Comparison of ENCODE assay signal across 8 cellular contexts in genomic region chr3:38454179-38454883, GRCh38. TPM values are rescaled to one million over a fixed set of nuclear protein-coding genes. Genes with fewer than 3 reads are reported as not detected.
A peak's percentile ranks its signal among the peaks of the same experiment; 100 is the strongest.
DNase-seq lines count a peak whose midpoint lies in the region; ATAC-seq, FAIRE-seq and TF ChIP-seq lines count a peak whose summit lies in the region.

No MANE protein-coding gene starts in this region.

- dilution Hi-C loops in endothelial cell of umbilical vein (cut with MboI; ENCODE audit: extremely low pct_ligation_motif_present, low sequenced_read_pairs), result no loop called here

- H3K9ac ChIP-seq in endothelial cell of umbilical vein (replicated peaks; ENCODE audit: extremely low read depth, insufficient read depth, low read length) (peak overlapping the region; percentile 82), mucosa of stomach (ENCODE audit: low read length) (peak overlapping the region; percentile 69)

- TF ChIP-seq EP300 in transverse colon (IDR thresholded peaks at IDR 0.05; ENCODE audit: low read depth), result no peak

- peaks cover 0 to 3% of the 10 kb centered on the region in 2 experiments for H3K9me3 ChIP-seq in CD4-positive, CD25-positive, alpha-beta regulatory T cell (ENCODE audit: control insufficient read depth in 2 of 2, low read length in 2 of 2)
- H3K9me3 ChIP-seq in endothelial cell of umbilical vein (replicated peaks; ENCODE audit: control insufficient read depth, insufficient read depth, low read length), result no peaks in the 10 kb centered on the region
- no peaks in the 10 kb centered on the region for H3K9me3 ChIP-seq in mucosa of stomach (ENCODE audit: control insufficient read depth, low read length)
- H3K9me3 ChIP-seq in transverse colon, result no peaks in the 10 kb centered on the region

- H3K9me3 Mint-ChIP-seq in CD4-positive, CD25-positive, alpha-beta regulatory T cell, result peaks cover 0 to 3% (median 0%) of the 10 kb centered on the region in 7 donors

- peak overlapping the region; percentile 70 for H2AFZ ChIP-seq in endothelial cell of umbilical vein (ENCODE audit: low read depth, low read length)

- peaks cover 18% of the 10 kb centered on the region for H3K27me3 Mint-ChIP-seq in CD4-positive, CD25-positive, alpha-beta regulatory T cell

- POLR2A ChIA-PET in endothelial cell of umbilical vein (lab: Charles Lee), result no interaction called here

- peaks cover 2% of the 10 kb centered on the region for H4K20me1 ChIP-seq in endothelial cell of umbilical vein (replicated peaks; ENCODE audit: control insufficient read depth, extremely low read depth, insufficient read depth, low read length)

- peaks cover 5% of the 10 kb centered on the region for H3K79me2 ChIP-seq in endothelial cell of umbilical vein (ENCODE audit: control insufficient read depth, insufficient read depth, low read length)

- peak overlapping the region in 2 of 3 donors; percentile 71 to 92 for H3K27ac Mint-ChIP-seq in CD4-positive, CD25-positive, alpha-beta regulatory T cell

- peaks cover 0 to 33% (median 12%) of the 10 kb centered on the region in 4 donors for H3K4me1 Mint-ChIP-seq in CD4-positive, CD25-positive, alpha-beta regulatory T cell

- FAIRE-seq in GM19239 (lab: Jason Lieb, UNC), result no peak
- no peak for FAIRE-seq in endothelial cell of umbilical vein (lab: Jason Lieb, UNC)

- peak overlapping the region; percentile 61 for H3K4me3 ChIP-seq in CD4-positive, CD25-positive, alpha-beta regulatory T cell (ENCODE audit: low read depth, low read length)
- H3K4me3 ChIP-seq in endothelial cell of umbilical vein (replicated peaks in 1 of 3; ENCODE audit: insufficient read depth in 1 of 3, low read depth in 1 of 3, low read length in 3 of 3), result peak overlapping the region; percentile 37 to 85 (median 68)
- peak overlapping the region; percentile 65 for H3K4me3 ChIP-seq in mucosa of stomach (ENCODE audit: low read length)
- peak overlapping the region; percentile 57 to 72 (median 65) for H3K4me3 ChIP-seq in transverse colon

- no peaks in the 10 kb centered on the region for H3K36me3 ChIP-seq in CD4-positive, CD25-positive, alpha-beta regulatory T cell (ENCODE audit: control insufficient read depth, insufficient read depth, low read length)
- no peaks in the 10 kb centered on the region for H3K36me3 ChIP-seq in endothelial cell of umbilical vein (ENCODE audit: control insufficient read depth in 2 of 2, extremely low read depth in 1 of 2, insufficient read depth in 2 of 2, low read length in 2 of 2)
- H3K36me3 ChIP-seq in mucosa of stomach (ENCODE audit: control insufficient read depth, insufficient read depth, low read length), result no peaks in the 10 kb centered on the region
- H3K36me3 ChIP-seq in transverse colon, result no peaks in the 10 kb centered on the region

- CTCF ChIA-PET in endothelial cell of umbilical vein (lab: Charles Lee), result interaction anchor here (0.8 to 2.2 kb wide), 5 partner anchors 25 to 317 kb away, joined by 3 to 16 read pairs (median 4); partner anchors contain the start of genes ACAA1, EXOG and XYLB

- DNase-seq in CD4-positive, CD25-positive, alpha-beta regulatory T cell, result peak in 2 of 3 donors; percentile 40 to 48
- DNase-seq in GM19239 (ENCODE audit: insufficient read length, low spot score) (peak; percentile 62), endothelial cell of umbilical vein (ENCODE audit: low read depth, low spot score) (peak; percentile 36), transverse colon (peak; percentile 76), SK-N-DZ (ENCODE audit: low spot score) (no peak)
- peak; percentile 45 for DNase-seq in activated CD4-positive, alpha-beta T cell treated with anti-CD3 and anti-CD28 coated beads for 48 hours

- H3K4me1 ChIP-seq in CD4-positive, CD25-positive, alpha-beta regulatory T cell (ENCODE audit: control insufficient read depth, insufficient read depth, low read length, poor library complexity, severe bottlenecking), result peaks cover 27% of the 10 kb centered on the region
- H3K4me1 ChIP-seq in endothelial cell of umbilical vein (ENCODE audit: control insufficient read depth, extremely low read depth, insufficient read depth, low read length), result no peaks in the 10 kb centered on the region
- H3K4me1 ChIP-seq in mucosa of stomach (ENCODE audit: control insufficient read depth, insufficient read depth, low read length), result peaks cover 28% of the 10 kb centered on the region
- H3K4me1 ChIP-seq in transverse colon, result peaks cover 11 to 47% (median 32%) of the 10 kb centered on the region in 4 donors

- TF ChIP-seq POLR2A in endothelial cell of umbilical vein (IDR thresholded peaks at IDR 0.05; ENCODE audit: low read depth, low read length), result no peak
- TF ChIP-seq POLR2A in transverse colon (IDR thresholded peaks at IDR 0.05), result peak; percentile 65

- H3K27ac ChIP-seq in CD4-positive, CD25-positive, alpha-beta regulatory T cell (ENCODE audit: insufficient read depth, low read length, poor library complexity, severe bottlenecking), result no peak overlapping the region
- H3K27ac ChIP-seq in endothelial cell of umbilical vein (ENCODE audit: insufficient read depth, low read depth, low read length), result peak overlapping the region; percentile 45
- peak overlapping the region; percentile 88 to 94 (median 92) for H3K27ac ChIP-seq in transverse colon

- peak overlapping the region; percentile 91 to 98 (median 96) for H3K4me3 Mint-ChIP-seq in CD4-positive, CD25-positive, alpha-beta regulatory T cell

- WGBS in transverse colon (ENCODE audit: low coverage in 1 of 2), 2 donors, result 2% methylated on average over 76 of the region's 77 CpGs; no CpG with 5 or more reads in 1 of the 2 donors

- H3K4me2 ChIP-seq in endothelial cell of umbilical vein (ENCODE audit: insufficient read depth, low read length), result peak overlapping the region; percentile 81

- peaks cover 3% of the 10 kb centered on the region for H3K36me3 Mint-ChIP-seq in CD4-positive, CD25-positive, alpha-beta regulatory T cell

- H3K27me3 ChIP-seq in CD4-positive, CD25-positive, alpha-beta regulatory T cell (ENCODE audit: control insufficient read depth, insufficient read depth, low read length), result no peaks in the 10 kb centered on the region
- H3K27me3 ChIP-seq in endothelial cell of umbilical vein (ENCODE audit: control insufficient read depth in 2 of 2, insufficient read depth in 2 of 2, low read length in 2 of 2), result no peaks in the 10 kb centered on the region
- no peaks in the 10 kb centered on the region for H3K27me3 ChIP-seq in mucosa of stomach (ENCODE audit: control insufficient read depth, insufficient read depth, low read length)
- H3K27me3 ChIP-seq in transverse colon, result no peaks in the 10 kb centered on the region

- TF ChIP-seq CTCF in endothelial cell of umbilical vein (IDR thresholded peaks at IDR 0.05; ENCODE audit: extremely low read depth in 1 of 2, insufficient read depth in 1 of 2, low read depth in 1 of 2, low read length in 2 of 2) (no peak), transverse colon (IDR thresholded peaks at IDR 0.05) (peak in 1 of 5 experiments; percentile 8)

- intact Hi-C loops in endothelial cell of umbilical vein (cut with micrococcal nuclease) (no loop called here), transverse colon (cut with DNase I; ENCODE audit: low total_unique reads) (loop anchor here (1.0 kb wide), 1 partner anchor 42 kb away; the partner anchor contains the start of gene EXOG)

- no peaks in the 10 kb centered on the region for H3K9me1 ChIP-seq in endothelial cell of umbilical vein (replicated peaks; ENCODE audit: control insufficient read depth, extremely low read depth, insufficient read depth, low read length)

- ATAC-seq in CD4-positive, CD25-positive, alpha-beta regulatory T cell (ENCODE audit: low read depth in 2 of 2), result peak; percentile 49 to 67
- ATAC-seq in HG03520 (IDR thresholded peaks at IDR 0.05; ENCODE audit: unreplicated experiment), result peak; percentile 38

- BruUV-seq in endothelial cell of umbilical vein (replicated peaks; lab: Mats Ljungman, UMichigan), result no TSS peak

- in situ Hi-C loops in transverse colon (cut with MboI; ENCODE audit: low pct_ligation_motif_present in 1 of 4, low pct_unique_long_range_greater_than_20kb in 1 of 4, low sequenced_read_pairs in 3 of 4), result loop anchor here in 1 of 4 donors (25.0 kb wide), 1 partner anchor 317 kb away; the partner anchor contains the start of genes ACAA1 and MYD88

TF ChIP-seq in endothelial cell of umbilical vein, 7 proteins besides CTCF, POLR2A, EP300 and RAD21 (continues in another document):
- TF ChIP-seq GATA2 (IDR thresholded peaks at IDR 0.05; ENCODE audit: insufficient read depth, insufficient read length, low read depth, low read length) (no peak), MYC (IDR thresholded peaks at IDR 0.05; ENCODE audit: low read depth, low read length) (no peak)

RNA-seq across cellular contexts. Expression of gene ACVR2B, which starts 0.6 kb away (rescaled TPM):
- 12.7 TPM for total RNA-seq in CD4-positive, CD25-positive, alpha-beta regulatory T cell
- 1 to 10 TPM in 2 of 4 donors, under 1 TPM in 2; 0.14 to 2.4 (median 1.0) TPM for polyA plus RNA-seq in CD4-positive, CD25-positive, alpha-beta regulatory T cell
- 4.9 and 5.6 TPM in 2 replicates for total RNA-seq in endothelial cell of umbilical vein
- polyA plus RNA-seq in endothelial cell of umbilical vein, result 1.6 and 2.0 TPM in 2 replicates
- polyA plus RNA-seq in endothelial cell of umbilical vein (2011; cell fraction: cytosol; rRNA removed), result 1.5 and 1.6 TPM in 2 replicates
- polyA plus RNA-seq in endothelial cell of umbilical vein (2011; cell fraction: nucleus; rRNA removed), result 4.8 TPM in 2 replicates
- polyA plus RNA-seq in endothelial cell of umbilical vein (2012), result 0.86 and 1.2 TPM in 2 replicates
- polyA minus RNA-seq in endothelial cell of umbilical vein, result 8.8 and 10.5 TPM in 2 replicates
- 6.3 TPM for polyA minus RNA-seq in endothelial cell of umbilical vein (2011; cell fraction: cytosol; rRNA and poly(A)+ RNA removed)
- polyA minus RNA-seq in endothelial cell of umbilical vein (2011; cell fraction: nucleus; rRNA and poly(A)+ RNA removed), result 8.2 and 10.6 TPM in 2 replicates
- total RNA-seq in transverse colon, result 10 to 100 TPM in 1 of 4 donors, 1 to 10 TPM in 3; 5.9 to 12.3 (median 8.7) TPM
- polyA plus RNA-seq in SK-N-DZ (2014; cell fraction: cytosol; rRNA removed), result 16.8 and 18.0 TPM in 2 replicates
- 10.3 and 11.3 TPM in 2 replicates for polyA plus RNA-seq in SK-N-DZ (2014; cell fraction: nucleus; rRNA removed)

RNA-seq across cellular contexts. Expression of gene EXOG, which starts 41.8 kb away (rescaled TPM):
- total RNA-seq in CD4-positive, CD25-positive, alpha-beta regulatory T cell, result 26.0 TPM
- 1 to 10 TPM; 5.9 to 9.6 (median 8.3) TPM for polyA plus RNA-seq in CD4-positive, CD25-positive, alpha-beta regulatory T cell
- total RNA-seq in endothelial cell of umbilical vein (21.8 and 21.9 TPM in 2 replicates), transverse colon (10 to 100 TPM in 2 of 4 donors, 1 to 10 TPM in 2; 6.0 to 15.3 (median 10.8) TPM)
- polyA plus RNA-seq in endothelial cell of umbilical vein, result 8.5 and 10.8 TPM in 2 replicates
- polyA plus RNA-seq in endothelial cell of umbilical vein (2011; cell fraction: cytosol; rRNA removed), result 8.4 and 10.2 TPM in 2 replicates
- 32.8 and 46.6 TPM in 2 replicates for polyA plus RNA-seq in endothelial cell of umbilical vein (2011; cell fraction: nucleus; rRNA removed)
- 11.3 and 16.2 TPM in 2 replicates for polyA plus RNA-seq in endothelial cell of umbilical vein (2012)
- 11.0 and 12.1 TPM in 2 replicates for polyA minus RNA-seq in endothelial cell of umbilical vein
- 4.0 TPM for polyA minus RNA-seq in endothelial cell of umbilical vein (2011; cell fraction: cytosol; rRNA and poly(A)+ RNA removed)
- polyA minus RNA-seq in endothelial cell of umbilical vein (2011; cell fraction: nucleus; rRNA and poly(A)+ RNA removed), result 22.2 and 35.2 TPM in 2 replicates
- 11.2 and 17.1 TPM in 2 replicates for polyA plus RNA-seq in SK-N-DZ (2014; cell fraction: cytosol; rRNA removed)
- 19.2 and 21.4 TPM in 2 replicates for polyA plus RNA-seq in SK-N-DZ (2014; cell fraction: nucleus; rRNA removed)
